In the genomic region with DNA sequence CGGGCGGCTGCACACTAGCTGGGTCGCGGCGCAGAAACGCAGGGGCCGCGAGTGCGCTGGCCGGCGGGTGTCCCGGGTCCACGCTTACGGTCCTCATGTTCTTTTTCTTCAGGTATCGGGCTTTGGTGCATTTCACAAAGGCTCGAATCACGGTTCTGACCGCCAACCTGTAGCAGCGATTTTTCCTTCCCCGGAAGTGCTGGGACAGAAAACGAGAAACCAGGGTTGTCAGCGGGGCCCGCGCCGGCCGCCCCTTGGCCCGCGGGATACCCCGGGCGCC, we compare ENCODE assay signal across 9 cellular contexts. TPM values are rescaled to one million over a fixed set of nuclear protein-coding genes. Genes with fewer than 3 reads are reported as not detected.
DNase-seq lines count a peak whose midpoint lies in the region; TF ChIP-seq lines count a peak whose summit lies in the region.
"Had no signal": no experiment of that assay in that cellular context is flagged by ENCODE, and none has a peak within 500 bp of the region (broad histone marks: within the 10 kb centered on the region; RNA-seq: fewer than 3 reads in every experiment).

No MANE protein-coding gene starts in this region.

- H3K27me3 Mint-ChIP-seq in nephron progenitor cell (ENCODE audit: low read depth, poor library complexity): peaks cover 5% of the 10 kb centered on the region

- TF ChIP-seq CTCF in GM12865 (IDR thresholded peaks at IDR 0.05; ENCODE audit: insufficient read depth, low read depth, low read length, missing control alignments) (no peak), nephron progenitor cell (IDR thresholded peaks at IDR 0.05) (no peak)

- H3K4me3 Mint-ChIP-seq in nephron progenitor cell: peak overlapping the region; percentile 92

- peak overlapping the region; percentile 76 to 79 for H3K9ac ChIP-seq in duodenal mucosa (ENCODE audit: low read depth in 1 of 2, low read length in 2 of 2)

- H3K27ac ChIP-seq in duodenal mucosa (ENCODE audit: low read depth, low read length): peak overlapping the region; percentile 11

- H3K4me3 ChIP-seq in GM12865 (ENCODE audit: low read depth, low read length): peak overlapping the region; percentile 78
- H3K4me3 ChIP-seq in Jurkat, Clone E6-1 (ENCODE audit: low read length): peak overlapping the region; percentile 91
- H3K4me3 ChIP-seq in duodenal mucosa (ENCODE audit: low read depth in 1 of 2, low read length in 2 of 2): peak overlapping the region; percentile 78 to 91

- peaks cover 4% of the 10 kb centered on the region for H3K9me3 Mint-ChIP-seq in nephron progenitor cell

- H3K36me3 Mint-ChIP-seq in nephron progenitor cell (ENCODE audit: low read depth): peaks cover 39% of the 10 kb centered on the region

- peaks cover 14 to 32% of the 10 kb centered on the region in 2 donors for H3K36me3 ChIP-seq in duodenal mucosa (ENCODE audit: control insufficient read depth in 1 of 2, insufficient read depth in 2 of 2, low read length in 2 of 2)

- DNase-seq in GM12865 (ENCODE audit: low read depth) (no peak), nephron progenitor cell (no peak), NCI-H345 (lab: John Stamatoyannopoulos, UW) (no peak), anterior cingulate cortex (lab: John Stamatoyannopoulos, UW) (no peak), mucosa of gallbladder (ENCODE audit: low spot score) (no peak)
- no peak for DNase-seq in Jurkat, Clone E6-1 (ENCODE audit: low read depth, low spot score)
- no peak for DNase-seq in activated effector memory CD4-positive, alpha-beta T cell treated with anti-CD3 and anti-CD28 coated beads, Interleukin-2, amount 50 U/mL, for 16 hours

- no peaks in the 10 kb centered on the region for H3K9me3 ChIP-seq in duodenal mucosa (ENCODE audit: control insufficient read depth in 1 of 2, low read length in 2 of 2)

- H3K27ac Mint-ChIP-seq in nephron progenitor cell: peak overlapping the region; percentile 96

- peaks cover 51% of the 10 kb centered on the region for H3K4me1 Mint-ChIP-seq in nephron progenitor cell

- no peaks in the 10 kb centered on the region for H3K27me3 ChIP-seq in duodenal mucosa (ENCODE audit: control insufficient read depth in 1 of 2, insufficient read depth in 2 of 2, low read length in 2 of 2)

- peaks cover 13 to 20% of the 10 kb centered on the region in 2 donors for H3K4me1 ChIP-seq in duodenal mucosa (ENCODE audit: control insufficient read depth in 1 of 2, insufficient read depth in 2 of 2, low read length in 2 of 2)

RNA-seq across cellular contexts. Expression of gene MRPL20, which starts 0.3 kb away (rescaled TPM):
- 231 TPM for polyA plus RNA-seq in Jurkat, Clone E6-1 (2012; ENCODE audit: insufficient read depth, insufficient read length)
- 99.2 TPM for total RNA-seq in mucosa of gallbladder

RNA-seq across cellular contexts. Expression of gene CCNL2, which starts 7.6 kb away (rescaled TPM):
- 105 TPM for polyA plus RNA-seq in Jurkat, Clone E6-1 (2012; ENCODE audit: insufficient read depth, insufficient read length)
- 194 TPM for total RNA-seq in mucosa of gallbladder

RNA-seq across cellular contexts. Expression of gene ANKRD65, which starts 14.3 kb away (rescaled TPM):
- not detected for polyA plus RNA-seq in Jurkat, Clone E6-1 (2012; ENCODE audit: insufficient read depth, insufficient read length)
- 10.1 TPM for total RNA-seq in mucosa of gallbladder
- total RNA-seq: RPMI7951 had no signal

RNA-seq across cellular contexts. Expression of gene VWA1, which starts 28.7 kb away (rescaled TPM):
- 1.1 TPM for polyA plus RNA-seq in Jurkat, Clone E6-1 (2012; ENCODE audit: insufficient read depth, insufficient read length)
- total RNA-seq in mucosa of gallbladder: 122 TPM

RNA-seq across cellular contexts. Expression of gene AURKAIP1, which starts 31.8 kb away (rescaled TPM):
- 144 TPM for polyA plus RNA-seq in Jurkat, Clone E6-1 (2012; ENCODE audit: insufficient read depth, insufficient read length)
- total RNA-seq in mucosa of gallbladder: 135 TPM
